Comparison of ENCODE assay signal across 8 cellular contexts in genomic region chr6:132669690-132670291, GRCh38. TPM values are rescaled to one million over a fixed set of nuclear protein-coding genes. Genes with fewer than 3 reads are reported as not detected.
A peak's percentile ranks its signal among the peaks of the same experiment; 100 is the strongest.
DNase-seq lines count a peak whose midpoint lies in the region; ATAC-seq and TF ChIP-seq lines count a peak whose summit lies in the region.

No MANE protein-coding gene starts in this region.

- intact Hi-C loops in heart right ventricle (cut with DNase I): loop anchor here in 8 of 10 donors (2.0 to 10.0 kb wide), 5 partner anchors 95 to 135 kb away; partner anchors contain the start of gene SLC18B1 (in 4 of the 8)

- no peak overlapping the region for H3K27ac Mint-ChIP-seq in activated T-helper 17 cell treated with anti-CD3 and anti-CD28 coated beads, Interleukin-2, amount 50 U/mL, for 72 hours

- H3K36me3 Mint-ChIP-seq in activated T-helper 17 cell treated with anti-CD3 and anti-CD28 coated beads, Interleukin-2, amount 50 U/mL, for 72 hours (ENCODE audit: low read depth): no peaks in the 10 kb centered on the region

- peaks cover 0 to 12% (median 0%) of the 10 kb centered on the region in 9 donors for H3K4me1 ChIP-seq in heart right ventricle

- peak; percentile 32 for ATAC-seq in activated T-helper 17 cell treated with anti-CD3 and anti-CD28 coated beads, Interleukin-2, amount 50 U/mL, for 72 hours (replicated peaks)
- ATAC-seq in heart right ventricle: peak in 7 of 8 donors; percentile 33 to 75 (median 64)

- peak; percentile 16 to 68 (median 58) for TF ChIP-seq CTCF in heart right ventricle (IDR thresholded peaks at IDR 0.05)
- TF ChIP-seq CTCF in retinal pigment epithelial cell (conservative IDR thresholded peaks at IDR 0.05; ENCODE audit: low read depth, low read length): peak; percentile 36

- no peaks in the 10 kb centered on the region for H3K9me3 Mint-ChIP-seq in activated T-helper 17 cell treated with anti-CD3 and anti-CD28 coated beads, Interleukin-2, amount 50 U/mL, for 72 hours

- peak overlapping the region in 1 of 10 donors; percentile 49 for H3K27ac ChIP-seq in heart right ventricle

- 13 to 15% methylated on average over 4 of the region's 4 CpGs for WGBS in heart right ventricle, 2 donors

- H3K9me3 ChIP-seq in heart right ventricle: no peaks in the 10 kb centered on the region

- no peak overlapping the region for H3K4me3 Mint-ChIP-seq in activated T-helper 17 cell treated with anti-CD3 and anti-CD28 coated beads, Interleukin-2, amount 50 U/mL, for 72 hours

- no peaks in the 10 kb centered on the region for H3K4me1 Mint-ChIP-seq in activated T-helper 17 cell treated with anti-CD3 and anti-CD28 coated beads, Interleukin-2, amount 50 U/mL, for 72 hours

- H3K4me3 ChIP-seq in heart right ventricle (no peak overlapping the region), retinal pigment epithelial cell (ENCODE audit: low read length) (no peak overlapping the region)

- peaks cover 3% of the 10 kb centered on the region for H3K27me3 Mint-ChIP-seq in activated T-helper 17 cell treated with anti-CD3 and anti-CD28 coated beads, Interleukin-2, amount 50 U/mL, for 72 hours

- peaks cover 0 to 6% (median 0%) of the 10 kb centered on the region in 7 donors for H3K27me3 ChIP-seq in heart right ventricle

- H3K36me3 ChIP-seq in heart right ventricle: no peaks in the 10 kb centered on the region

- DNase-seq in GDM1 (lab: John Stamatoyannopoulos, UW): peak; percentile 57
- peak; percentile 39 for DNase-seq in H4 (ENCODE audit: low spot score)
- peak; percentile 31 to 40 for DNase-seq in NCI-H2081 (lab: John Stamatoyannopoulos, UW)
- DNase-seq in heart right ventricle: no peak
- peak; percentile 12 for DNase-seq in retinal pigment epithelial cell (ENCODE audit: low read depth)
- DNase-seq in mesenteric fat pad (ENCODE audit: low spot score): no peak
- DNase-seq in stimulated activated CD4-positive, alpha-beta T cell treated with anti-CD3 and anti-CD28 coated beads, Interleukin-2, amount 100 ng/mL, for 48 hours: no peak

RNA-seq across cellular contexts. Expression of gene TAAR1, which starts 10.8 kb away (rescaled TPM):
- not detected in 2 replicates for total RNA-seq in H4 (2014; rRNA removed; shearing (Covaris generic))
- total RNA-seq in activated T-helper 17 cell treated with anti-CD3 and anti-CD28 coated beads, Interleukin-2, amount 50 U/mL, for 72 hours: not detected
- total RNA-seq in heart right ventricle (not detected), mesenteric fat pad (not detected)
- polyA plus RNA-seq in heart right ventricle: not detected

RNA-seq across cellular contexts. Expression of gene VNN1, which starts 44.1 kb away (rescaled TPM):
- total RNA-seq in H4 (2014; rRNA removed; shearing (Covaris generic)): not detected in 2 replicates
- total RNA-seq in activated T-helper 17 cell treated with anti-CD3 and anti-CD28 coated beads, Interleukin-2, amount 50 U/mL, for 72 hours: not detected
- total RNA-seq in heart right ventricle (1 to 10 TPM in 2 of 10 donors, under 1 TPM in 8; 0.09 to 2.0 (median 0.44) TPM), mesenteric fat pad (9.7 TPM)
- under 1 TPM; 0.23 to 0.44 TPM for polyA plus RNA-seq in heart right ventricle

RNA-seq across cellular contexts. Expression of gene TAAR2, which starts 45.7 kb away (rescaled TPM):
- not detected in 2 replicates for total RNA-seq in H4 (2014; rRNA removed; shearing (Covaris generic))
- not detected for total RNA-seq in activated T-helper 17 cell treated with anti-CD3 and anti-CD28 coated beads, Interleukin-2, amount 50 U/mL, for 72 hours
- total RNA-seq in heart right ventricle: not detected
- polyA plus RNA-seq in heart right ventricle: not detected
- total RNA-seq in mesenteric fat pad: not detected

Comparison
In these comparisons a context has a peak if more than half of its experiments do, and no peak if none do; other contexts are left out.
1. DNase-seq: peak in GDM1 (single experiment), H4 (single experiment), NCI-H2081 (2 of 2) and retinal pigment epithelial cell (single experiment); none in heart right ventricle (0 of 2), mesenteric fat pad (single experiment) and stimulated activated CD4-positive, alpha-beta T cell treated with anti-CD3 and anti-CD28 coated beads, Interleukin-2, amount 100 ng/mL, for 48 hours (0 of 2).